In the genomic region with DNA sequence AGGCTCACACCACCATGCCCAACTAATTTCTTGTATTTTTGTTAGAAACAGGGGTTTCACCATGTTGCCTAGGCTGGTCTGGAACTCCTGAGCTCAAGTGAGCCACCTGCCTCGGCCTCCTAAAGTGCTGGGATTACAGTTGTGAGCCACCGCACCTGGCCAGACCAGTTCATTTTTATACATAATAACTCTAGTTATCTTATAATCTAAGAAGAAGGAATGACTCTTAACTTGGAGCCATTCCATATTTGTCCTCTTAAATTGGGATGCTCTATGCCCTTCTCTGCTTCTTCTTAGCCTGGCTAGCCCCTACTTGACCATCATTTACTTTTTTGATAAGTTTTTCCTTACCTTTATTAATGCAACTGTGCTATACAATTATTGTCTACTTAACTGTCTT, we compare ENCODE assay signal across 33 cellular contexts.
"Had no signal": no experiment of that assay in that cellular context is flagged by ENCODE, and none has a peak within 500 bp of the region (broad histone marks: within the 10 kb centered on the region; RNA-seq: fewer than 3 reads in every experiment).

No MANE protein-coding gene starts in this region.

- H3K4me1 Mint-ChIP-seq: activated CD4-positive, alpha-beta memory T cell treated with anti-CD3 and anti-CD28 coated beads, Interleukin-2, amount 10 ng/mL, durations not matched to agents 7 days and 5 days; activated CD4-positive, alpha-beta T cell treated with anti-CD3 and anti-CD28 coated beads for 36 hours; activated CD4-positive, alpha-beta T cell treated with anti-CD3 and anti-CD28 coated beads, Interleukin-2, amount 10 ng/mL, durations not matched to agents 24 days and 14 days; activated CD4-positive, alpha-beta T cell treated with anti-CD3 and anti-CD28 coated beads, Interleukin-2, amount 10 ng/mL, durations not matched to agents 7 days and 5 days; activated CD8-positive, alpha-beta memory T cell treated with anti-CD3 and anti-CD28 coated beads, Interleukin-2, amount 10 ng/mL, durations not matched to agents 7 days and 5 days; T-cell; T-helper 17 cell; WTC11 had no signal

- H3K27me3 Mint-ChIP-seq: activated B cell treated with CpG ODN at 0.5 μM for 24 hours; activated CD4-positive, alpha-beta memory T cell treated with anti-CD3 and anti-CD28 coated beads for 36 hours; activated CD4-positive, alpha-beta T cell treated with anti-CD3 and anti-CD28 coated beads for 36 hours; activated CD4-positive, alpha-beta T cell treated with anti-CD3 and anti-CD28 coated beads, Interleukin-2, amount 10 ng/mL, durations not matched to agents 7 days and 5 days; activated CD8-positive, alpha-beta memory T cell treated with anti-CD3 and anti-CD28 coated beads, Interleukin-2, amount 10 ng/mL, durations not matched to agents 7 days and 5 days; activated CD8-positive, alpha-beta T cell treated with anti-CD3 and anti-CD28 coated beads for 36 hours; T-cell; T-helper 17 cell had no signal

- ATAC-seq: activated CD4-positive, alpha-beta T cell treated with anti-CD3 and anti-CD28 coated beads for 36 hours; activated CD4-positive, CD25-positive, alpha-beta regulatory T cell treated with anti-CD3 and anti-CD28 coated beads, Interleukin-2, amount 50 U/mL, for 24 hours; activated CD8-positive, alpha-beta memory T cell treated with anti-CD3 and anti-CD28 coated beads, Interleukin-2, amount 10 ng/mL, durations not matched to agents 7 days and 5 days; activated CD8-positive, alpha-beta T cell treated with anti-CD3 and anti-CD28 coated beads for 36 hours; activated CD8-positive, alpha-beta T cell treated with anti-CD3 and anti-CD28 coated beads, Interleukin-2, amount 10 ng/mL, durations not matched to agents 7 days and 5 days; T-cell; T-helper 17 cell; WTC11 had no signal

- H3K36me3 Mint-ChIP-seq: WTC11 had no signal

- H3K27ac ChIP-seq: WERI-Rb-1 had no signal

- H3K9me3 Mint-ChIP-seq: activated CD4-positive, alpha-beta memory T cell treated with anti-CD3 and anti-CD28 coated beads, Interleukin-2, amount 10 ng/mL, durations not matched to agents 7 days and 5 days; activated CD4-positive, alpha-beta T cell treated with anti-CD3 and anti-CD28 coated beads, Interleukin-2, amount 10 ng/mL, durations not matched to agents 24 days and 14 days; activated CD4-positive, alpha-beta T cell treated with anti-CD3 and anti-CD28 coated beads, Interleukin-2, amount 10 ng/mL, durations not matched to agents 7 days and 5 days; T-helper 1 cell treated with Interleukin-12 subunit alpha and Interleukin-12 subunit beta and Interleukin-4 antibody, amounts not matched to agents 30 μg/mL and 1 μg/mL, for 36 hours; T-helper 2 cell treated with Interferon-gamma antibody and Interleukin-4, amounts not matched to agents 5 μg/mL and 100 μg/mL, for 36 hours; WTC11 had no signal

- H3K4me3 Mint-ChIP-seq: activated B cell treated with CpG ODN at 0.5 μM for 24 hours; activated CD4-positive, alpha-beta memory T cell treated with anti-CD3 and anti-CD28 coated beads for 36 hours; activated CD4-positive, alpha-beta memory T cell treated with anti-CD3 and anti-CD28 coated beads, Interleukin-2, amount 10 ng/mL, durations not matched to agents 7 days and 5 days; activated CD4-positive, alpha-beta T cell treated with anti-CD3 and anti-CD28 coated beads for 36 hours; activated CD4-positive, alpha-beta T cell treated with anti-CD3 and anti-CD28 coated beads, Interleukin-2, amount 10 ng/mL, durations not matched to agents 24 days and 14 days; activated CD4-positive, alpha-beta T cell treated with anti-CD3 and anti-CD28 coated beads, Interleukin-2, amount 10 ng/mL, durations not matched to agents 7 days and 5 days; activated CD8-positive, alpha-beta memory T cell treated with anti-CD3 and anti-CD28 coated beads, Interleukin-2, amount 10 ng/mL, durations not matched to agents 7 days and 5 days; activated CD8-positive, alpha-beta T cell treated with anti-CD3 and anti-CD28 coated beads for 36 hours; activated CD8-positive, alpha-beta T cell treated with anti-CD3 and anti-CD28 coated beads, Interleukin-2, amount 10 ng/mL, durations not matched to agents 7 days and 5 days; T-cell; T-helper 1 cell treated with Interleukin-12 subunit alpha and Interleukin-12 subunit beta and Interleukin-4 antibody, amounts not matched to agents 30 μg/mL and 1 μg/mL, for 36 hours; T-helper 17 cell; T-helper 2 cell treated with Interferon-gamma antibody and Interleukin-4, amounts not matched to agents 5 μg/mL and 100 μg/mL, for 36 hours; WTC11 had no signal

- H3K27ac Mint-ChIP-seq: activated B cell treated with CpG ODN at 0.5 μM for 24 hours; activated CD4-positive, alpha-beta memory T cell treated with anti-CD3 and anti-CD28 coated beads for 36 hours; activated CD4-positive, alpha-beta memory T cell treated with anti-CD3 and anti-CD28 coated beads, Interleukin-2, amount 10 ng/mL, durations not matched to agents 7 days and 5 days; activated CD4-positive, alpha-beta T cell treated with anti-CD3 and anti-CD28 coated beads for 36 hours; activated CD4-positive, alpha-beta T cell treated with anti-CD3 and anti-CD28 coated beads, Interleukin-2, amount 10 ng/mL, durations not matched to agents 24 days and 14 days; activated CD4-positive, alpha-beta T cell treated with anti-CD3 and anti-CD28 coated beads, Interleukin-2, amount 10 ng/mL, durations not matched to agents 7 days and 5 days; activated CD8-positive, alpha-beta memory T cell treated with anti-CD3 and anti-CD28 coated beads, Interleukin-2, amount 10 ng/mL, durations not matched to agents 7 days and 5 days; activated CD8-positive, alpha-beta T cell treated with anti-CD3 and anti-CD28 coated beads for 36 hours; activated CD8-positive, alpha-beta T cell treated with anti-CD3 and anti-CD28 coated beads, Interleukin-2, amount 10 ng/mL, durations not matched to agents 7 days and 5 days; T-cell; T-helper 1 cell treated with Interleukin-12 subunit alpha and Interleukin-12 subunit beta and Interleukin-4 antibody, amounts not matched to agents 30 μg/mL and 1 μg/mL, for 36 hours; T-helper 17 cell; T-helper 2 cell treated with Interferon-gamma antibody and Interleukin-4, amounts not matched to agents 5 μg/mL and 100 μg/mL, for 36 hours; WTC11 had no signal

- H3K36me3 ChIP-seq: WERI-Rb-1 had no signal

- DNase-seq: activated B cell treated with CpG ODN at 0.5 μM for 24 hours; activated CD4-positive, alpha-beta memory T cell treated with anti-CD3 and anti-CD28 coated beads for 36 hours; activated CD4-positive, alpha-beta memory T cell treated with anti-CD3 and anti-CD28 coated beads, Interleukin-2, amount 10 ng/mL, durations not matched to agents 7 days and 5 days; activated CD4-positive, alpha-beta T cell treated with anti-CD3 and anti-CD28 coated beads for 1 hour; activated CD4-positive, alpha-beta T cell treated with anti-CD3 and anti-CD28 coated beads for 36 hours; activated CD4-positive, alpha-beta T cell treated with anti-CD3 and anti-CD28 coated beads for 4 hours; activated CD4-positive, alpha-beta T cell treated with anti-CD3 and anti-CD28 coated beads for 48 hours; activated CD4-positive, alpha-beta T cell treated with anti-CD3 and anti-CD28 coated beads, Interleukin-2, amount 10 ng/mL, durations not matched to agents 7 days and 5 days; activated CD4-positive, alpha-beta T cell treated with anti-CD3 and anti-CD28 coated beads, Interleukin-2, amount 50 U/mL, for 1 hour; activated CD4-positive, alpha-beta T cell treated with anti-CD3 and anti-CD28 coated beads, Interleukin-2, amount 50 U/mL, for 4 hours; activated CD4-positive, alpha-beta T cell treated with anti-CD3 and anti-CD28 coated beads, Interleukin-2, amount 50 U/mL, for 48 hours; activated CD4-positive, CD25-positive, alpha-beta regulatory T cell; activated CD4-positive, CD25-positive, alpha-beta regulatory T cell treated with anti-CD3 and anti-CD28 coated beads, Interleukin-2, amount 50 U/mL, for 72 hours; activated CD8-positive, alpha-beta memory T cell treated with anti-CD3 and anti-CD28 coated beads for 24 hours; activated CD8-positive, alpha-beta memory T cell treated with anti-CD3 and anti-CD28 coated beads, Interleukin-2, amount 10 ng/mL, durations not matched to agents 7 days and 5 days; activated CD8-positive, alpha-beta memory T cell treated with anti-CD3 and anti-CD28 coated beads, Interleukin-2, amount 50 U/mL, for 4 hours; activated CD8-positive, alpha-beta memory T cell treated with anti-CD3 and anti-CD28 coated beads, Interleukin-2, amount 50 U/mL, for 48 hours; activated CD8-positive, alpha-beta T cell treated with anti-CD3 and anti-CD28 coated beads for 36 hours; activated CD8-positive, alpha-beta T cell treated with anti-CD3 and anti-CD28 coated beads, Interleukin-2, amount 10 ng/mL, durations not matched to agents 7 days and 5 days; activated T-cell treated with anti-CD3 and anti-CD28 coated beads for 4 hours; activated T-cell treated with anti-CD3 and anti-CD28 coated beads, Interleukin-2, amount 50 U/mL, for 1 hour; T-cell; T-helper 1 cell; T-helper 17 cell; T-helper 2 cell; T-helper 9 cell; T1000 had no signal
